Comparison of ENCODE assay signal across 8 cellular contexts in the genomic region with DNA sequence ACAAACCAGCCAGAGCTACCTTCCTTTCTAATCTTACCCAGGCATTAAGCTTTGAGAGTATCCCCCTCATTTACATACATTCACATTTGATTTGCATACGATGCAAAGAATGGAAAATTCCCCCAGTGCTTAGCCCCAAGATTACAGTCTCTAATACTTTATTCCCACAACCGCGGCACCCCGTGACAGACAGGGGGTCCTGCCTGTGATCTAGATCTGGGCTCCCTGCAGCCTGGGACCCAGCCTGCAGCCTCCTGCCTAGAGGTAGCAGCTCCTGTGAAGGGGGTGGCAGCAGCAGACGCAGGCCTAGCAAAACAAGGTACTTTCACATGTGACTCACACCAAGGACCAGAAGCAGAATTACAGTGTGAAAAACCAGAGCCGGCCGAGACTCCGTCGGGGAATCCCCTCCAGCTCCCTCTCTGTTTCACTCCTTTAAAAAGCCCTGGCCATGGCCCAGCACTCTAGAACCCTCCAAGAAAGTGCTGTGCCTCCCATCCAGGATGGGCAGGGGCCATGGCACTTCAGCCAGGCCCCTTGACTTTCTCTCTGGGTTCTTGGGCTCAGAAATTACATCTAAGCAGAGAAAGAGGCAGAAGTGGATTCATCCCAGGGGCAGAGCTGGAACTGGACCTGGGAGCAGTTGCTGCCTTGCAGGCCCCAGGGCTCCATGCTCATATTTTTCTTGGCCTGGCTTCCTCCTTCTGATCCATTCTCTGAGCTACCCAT. TPM values are rescaled to one million over a fixed set of nuclear protein-coding genes. Genes with fewer than 3 reads are reported as not detected.
DNase-seq lines count a peak whose midpoint lies in the region; ATAC-seq lines count a peak whose summit lies in the region.

No MANE protein-coding gene starts in this region.

- peak in 4 of 5 experiments; percentile 68 to 84 (median 78) for DNase-seq in T-helper 2 cell
- DNase-seq in astrocyte of the hippocampus (ENCODE audit: low read depth, low spot score): peak; percentile 90
- peak; percentile 82 for DNase-seq in renal cortical epithelial cell (ENCODE audit: low read depth)
- no peak for DNase-seq in NCI-H2196 (lab: John Stamatoyannopoulos, UW; ENCODE audit: unreplicated experiment)
- no peak for DNase-seq in NCI-H1417 (lab: John Stamatoyannopoulos, UW)
- no peak for DNase-seq in NOMO-1 (lab: John Stamatoyannopoulos, UW; ENCODE audit: unreplicated experiment in 2 of 2)

- ATAC-seq in GM18873 (IDR thresholded peaks at IDR 0.05; ENCODE audit: low FRiP score, unreplicated experiment) (peak; percentile 77), HG03025 (IDR thresholded peaks at IDR 0.05; ENCODE audit: low FRiP score, unreplicated experiment) (peak; percentile 59)

RNA-seq across cellular contexts. Expression of a gene that starts 14.0 kb away (rescaled TPM):
- 1.0 and 2.0 TPM in 2 replicates for total RNA-seq in renal cortical epithelial cell

Comparison
In these comparisons a context has a peak if more than half of its experiments do, and no peak if none do; other contexts are left out.
1. DNase-seq: peak in T-helper 2 cell (4 of 5), astrocyte of the hippocampus (single experiment) and renal cortical epithelial cell (single experiment); none in NCI-H2196 (single experiment), NCI-H1417 (0 of 3) and NOMO-1 (0 of 2).